In genomic region chr2:46163804-46164569, GRCh38 we compare ENCODE assay signal across 11 cellular contexts.
DNase-seq lines count a peak whose midpoint lies in the region; ATAC-seq and TF ChIP-seq lines count a peak whose summit lies in the region.
"Had no signal": no experiment of that assay in that cellular context is flagged by ENCODE, and none has a peak within 500 bp of the region (broad histone marks: within the 10 kb centered on the region; RNA-seq: fewer than 3 reads in every experiment).

No MANE protein-coding gene starts in this region.

- H3K27me3 ChIP-seq in ACC112 (ENCODE audit: insufficient read depth, low read length) (no peaks in the 10 kb centered on the region), MG63 (no peaks in the 10 kb centered on the region)

- no peak for ATAC-seq in GM18873 (IDR thresholded peaks at IDR 0.05; ENCODE audit: low FRiP score, unreplicated experiment)
- ATAC-seq in GM21529 (IDR thresholded peaks at IDR 0.05; ENCODE audit: unreplicated experiment) = no peak

- H3K36me3 Mint-ChIP-seq in progenitor cell of endocrine pancreas (ENCODE audit: insufficient read depth) = no peaks in the 10 kb centered on the region
- H3K36me3 Mint-ChIP-seq: activated naive CD4-positive, alpha-beta T cell treated with anti-CD3 and anti-CD28 coated beads, Interleukin-2, amount 10 ng/mL, durations not matched to agents 7 days and 5 days had no signal

- DNase-seq in MG63 (peak; percentile 30), epithelial cell of esophagus (ENCODE audit: low read depth) (peak; percentile 89), progenitor cell of endocrine pancreas (ENCODE audit: low spot score, unreplicated experiment) (no peak), germinal center (ENCODE audit: low spot score) (no peak), MV-4-11 (lab: John Stamatoyannopoulos, UW) (no peak)
- DNase-seq: activated naive CD4-positive, alpha-beta T cell treated with anti-CD3 and anti-CD28 coated beads, Interleukin-2, amount 10 ng/mL, durations not matched to agents 7 days and 5 days; effector CD8-positive, alpha-beta T cell; NCI-H1930 had no signal

- H3K27ac ChIP-seq in ACC112 (ENCODE audit: low read depth, low read length) = peak overlapping the region; percentile 67

- no peak overlapping the region for H2AFZ ChIP-seq in ACC112 (ENCODE audit: low read length, unreplicated experiment)

- no peaks in the 10 kb centered on the region for H3K9me3 Mint-ChIP-seq in progenitor cell of endocrine pancreas (ENCODE audit: low read depth)
- H3K9me3 Mint-ChIP-seq: activated naive CD4-positive, alpha-beta T cell treated with anti-CD3 and anti-CD28 coated beads, Interleukin-2, amount 10 ng/mL, durations not matched to agents 7 days and 5 days had no signal

- H3K36me3 ChIP-seq in ACC112 (ENCODE audit: insufficient read depth, low read length) = no peaks in the 10 kb centered on the region
- peaks cover 22% of the 10 kb centered on the region for H3K36me3 ChIP-seq in MG63

- H3K79me2 ChIP-seq in ACC112 (ENCODE audit: control insufficient read depth, insufficient read depth, low read length, unreplicated experiment) = no peaks in the 10 kb centered on the region

- H3K4me1 Mint-ChIP-seq in progenitor cell of endocrine pancreas (ENCODE audit: low read depth) = peaks cover 40% of the 10 kb centered on the region

- H3K4me3 ChIP-seq in ACC112 (ENCODE audit: low read depth, low read length) (peak overlapping the region; percentile 26; the same call in 1 of the 2 replicates), MG63 (no peak overlapping the region), epithelial cell of esophagus (ENCODE audit: low read length) (no peak overlapping the region)

- H3K27ac Mint-ChIP-seq in progenitor cell of endocrine pancreas = peak overlapping the region; percentile 14
- H3K27ac Mint-ChIP-seq: activated naive CD4-positive, alpha-beta T cell treated with anti-CD3 and anti-CD28 coated beads, Interleukin-2, amount 10 ng/mL, durations not matched to agents 7 days and 5 days had no signal

- H3K27me3 Mint-ChIP-seq in progenitor cell of endocrine pancreas = peaks cover 13% of the 10 kb centered on the region
- H3K27me3 Mint-ChIP-seq: activated naive CD4-positive, alpha-beta T cell treated with anti-CD3 and anti-CD28 coated beads, Interleukin-2, amount 10 ng/mL, durations not matched to agents 7 days and 5 days had no signal

- H3K4me1 ChIP-seq in ACC112 (ENCODE audit: control insufficient read depth, insufficient read depth, low read length, unreplicated experiment) = peaks cover 28% of the 10 kb centered on the region

- no peak for TF ChIP-seq CTCF in epithelial cell of esophagus (IDR thresholded peaks at IDR 0.05; ENCODE audit: insufficient read depth, low read depth, low read length, missing control alignments)
- no peak for TF ChIP-seq CTCF in progenitor cell of endocrine pancreas (IDR thresholded peaks at IDR 0.05; ENCODE audit: unreplicated experiment)

- no peaks in the 10 kb centered on the region for H3K9me3 ChIP-seq in MG63

- no peak overlapping the region for H3K4me3 Mint-ChIP-seq in progenitor cell of endocrine pancreas (ENCODE audit: low read depth)
- H3K4me3 Mint-ChIP-seq: activated naive CD4-positive, alpha-beta T cell treated with anti-CD3 and anti-CD28 coated beads, Interleukin-2, amount 10 ng/mL, durations not matched to agents 7 days and 5 days had no signal

Comparison
In these comparisons a context has a peak if more than half of its experiments do, and no peak if none do; other contexts are left out.
1. DNase-seq: peak in MG63 (single experiment) and epithelial cell of esophagus (single experiment); none in progenitor cell of endocrine pancreas (single experiment), germinal center (single experiment) and MV-4-11 (single experiment).